Comparison of ENCODE assay signal across 9 cellular contexts in the genomic region with DNA sequence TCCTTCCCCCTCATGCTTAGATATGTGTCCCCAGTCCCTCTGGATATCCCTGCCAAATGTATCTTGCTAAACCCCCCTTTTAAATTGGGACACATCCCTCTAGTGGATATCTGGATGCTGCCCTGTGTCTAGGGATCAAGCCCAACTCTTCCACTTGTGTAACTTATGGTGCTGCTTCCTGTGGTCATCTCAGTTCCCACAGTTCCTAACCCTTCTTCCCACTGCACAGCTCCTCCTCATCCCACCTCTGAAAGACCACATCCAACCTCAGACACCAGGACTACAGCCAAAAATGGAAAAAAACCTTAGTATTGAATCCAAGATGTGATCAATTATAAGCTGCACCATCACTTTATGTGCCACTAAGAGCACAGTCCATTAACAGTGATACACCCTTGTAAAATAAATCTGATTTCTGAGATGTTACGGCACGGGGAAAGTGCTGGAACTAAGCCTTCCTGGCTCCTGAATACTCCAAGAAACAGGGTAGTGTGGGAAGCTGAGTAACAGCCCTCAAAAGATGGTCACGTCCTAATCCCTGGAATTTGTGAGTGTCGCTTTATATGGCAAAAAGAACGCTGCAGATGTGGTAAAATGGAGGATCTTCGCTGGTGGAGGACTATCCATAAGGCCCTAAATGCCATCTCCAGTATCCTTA. TPM values are rescaled to one million over a fixed set of nuclear protein-coding genes. Genes with fewer than 3 reads are reported as not detected.
DNase-seq lines count a peak whose midpoint lies in the region; ATAC-seq and TF ChIP-seq lines count a peak whose summit lies in the region.
"Had no signal": no experiment of that assay in that cellular context is flagged by ENCODE, and none has a peak within 500 bp of the region (broad histone marks: within the 10 kb centered on the region; RNA-seq: fewer than 3 reads in every experiment).

No MANE protein-coding gene starts in this region.

- H3K4me3 Mint-ChIP-seq in stimulated activated naive CD8-positive, alpha-beta T cell treated with anti-CD3 and anti-CD28 coated beads, Interleukin-15, Interleukin-2, amounts not matched to agents 100 ng/mL and 50 ng/mL, for 24 hours = peak overlapping the region; percentile 21
- peak overlapping the region; percentile 60 for H3K4me3 Mint-ChIP-seq in chondrocyte (ENCODE audit: unreplicated experiment)
- H3K4me3 Mint-ChIP-seq in nephron = peak overlapping the region in 1 of 3 experiments; percentile 53

- H3K9me3 Mint-ChIP-seq in stimulated activated naive CD8-positive, alpha-beta T cell treated with anti-CD3 and anti-CD28 coated beads, Interleukin-15, Interleukin-2, amounts not matched to agents 100 ng/mL and 50 ng/mL, for 24 hours = no peaks in the 10 kb centered on the region
- H3K9me3 Mint-ChIP-seq in chondrocyte (ENCODE audit: low read depth) = no peaks in the 10 kb centered on the region
- no peaks in the 10 kb centered on the region for H3K9me3 Mint-ChIP-seq in nephron

- peaks cover 14% of the 10 kb centered on the region for H3K36me3 Mint-ChIP-seq in stimulated activated naive CD8-positive, alpha-beta T cell treated with anti-CD3 and anti-CD28 coated beads, Interleukin-15, Interleukin-2, amounts not matched to agents 100 ng/mL and 50 ng/mL, for 24 hours (ENCODE audit: low read depth)
- H3K36me3 Mint-ChIP-seq in chondrocyte (ENCODE audit: low read depth) (peaks cover 2% of the 10 kb centered on the region), nephron (ENCODE audit: low read depth) (peaks cover 2% of the 10 kb centered on the region)

- peak overlapping the region; percentile 99 for H3K27ac Mint-ChIP-seq in stimulated activated naive CD8-positive, alpha-beta T cell treated with anti-CD3 and anti-CD28 coated beads, Interleukin-15, Interleukin-2, amounts not matched to agents 100 ng/mL and 50 ng/mL, for 24 hours
- H3K27ac Mint-ChIP-seq in chondrocyte (ENCODE audit: unreplicated experiment) (peak overlapping the region; percentile 99), nephron (peak overlapping the region; percentile 64 to 89 (median 82))

- H3K4me1 Mint-ChIP-seq in stimulated activated naive CD8-positive, alpha-beta T cell treated with anti-CD3 and anti-CD28 coated beads, Interleukin-15, Interleukin-2, amounts not matched to agents 100 ng/mL and 50 ng/mL, for 24 hours (ENCODE audit: low read depth) = peaks cover 100% of the 10 kb centered on the region
- H3K4me1 Mint-ChIP-seq in chondrocyte (ENCODE audit: low read depth) = peaks cover 93% of the 10 kb centered on the region
- H3K4me1 Mint-ChIP-seq in nephron = peaks cover 57% of the 10 kb centered on the region

- ATAC-seq in stimulated activated naive CD8-positive, alpha-beta T cell treated with anti-CD3 and anti-CD28 coated beads, Interleukin-15, Interleukin-2, amounts not matched to agents 100 U/mL and 50 U/mL, for 24 hours = no peak
- no peak for ATAC-seq in HG03439 (IDR thresholded peaks at IDR 0.05; ENCODE audit: unreplicated experiment)
- ATAC-seq in GM21528 (IDR thresholded peaks at IDR 0.05; ENCODE audit: low FRiP score, unreplicated experiment) = no peak
- no peak for ATAC-seq in GM18858 (IDR thresholded peaks at IDR 0.05; ENCODE audit: unreplicated experiment)

- TF ChIP-seq CTCF in chondrocyte (IDR thresholded peaks at IDR 0.05) = no peak
- no peak for TF ChIP-seq CTCF in nephron (IDR thresholded peaks at IDR 0.05; ENCODE audit: unreplicated experiment in 3 of 3)

- DNase-seq in stimulated activated naive CD8-positive, alpha-beta T cell treated with anti-CD3 and anti-CD28 coated beads, Interleukin-15, Interleukin-2, amounts not matched to agents 100 U/mL and 50 U/mL, for 24 hours = no peak
- DNase-seq in chondrocyte (ENCODE audit: low spot score) = no peak
- no peak for DNase-seq in NCI-H226
- DNase-seq: head of caudate nucleus had no signal

- no peaks in the 10 kb centered on the region for H3K27me3 Mint-ChIP-seq in stimulated activated naive CD8-positive, alpha-beta T cell treated with anti-CD3 and anti-CD28 coated beads, Interleukin-15, Interleukin-2, amounts not matched to agents 100 ng/mL and 50 ng/mL, for 24 hours
- H3K27me3 Mint-ChIP-seq in chondrocyte (ENCODE audit: low read depth) (no peaks in the 10 kb centered on the region), nephron (ENCODE audit: low read depth) (no peaks in the 10 kb centered on the region)

RNA-seq across cellular contexts. Expression of a gene that starts 13.7 kb away (rescaled TPM):
- 87.4 to 108 TPM (median 104 TPM) in 3 replicates for total RNA-seq in chondrocyte

RNA-seq across cellular contexts. Expression of a gene that starts 40.8 kb away (rescaled TPM):
- 17.6 to 25.4 TPM (median 18.9 TPM) in 3 replicates for total RNA-seq in chondrocyte
